In the genomic region with DNA sequence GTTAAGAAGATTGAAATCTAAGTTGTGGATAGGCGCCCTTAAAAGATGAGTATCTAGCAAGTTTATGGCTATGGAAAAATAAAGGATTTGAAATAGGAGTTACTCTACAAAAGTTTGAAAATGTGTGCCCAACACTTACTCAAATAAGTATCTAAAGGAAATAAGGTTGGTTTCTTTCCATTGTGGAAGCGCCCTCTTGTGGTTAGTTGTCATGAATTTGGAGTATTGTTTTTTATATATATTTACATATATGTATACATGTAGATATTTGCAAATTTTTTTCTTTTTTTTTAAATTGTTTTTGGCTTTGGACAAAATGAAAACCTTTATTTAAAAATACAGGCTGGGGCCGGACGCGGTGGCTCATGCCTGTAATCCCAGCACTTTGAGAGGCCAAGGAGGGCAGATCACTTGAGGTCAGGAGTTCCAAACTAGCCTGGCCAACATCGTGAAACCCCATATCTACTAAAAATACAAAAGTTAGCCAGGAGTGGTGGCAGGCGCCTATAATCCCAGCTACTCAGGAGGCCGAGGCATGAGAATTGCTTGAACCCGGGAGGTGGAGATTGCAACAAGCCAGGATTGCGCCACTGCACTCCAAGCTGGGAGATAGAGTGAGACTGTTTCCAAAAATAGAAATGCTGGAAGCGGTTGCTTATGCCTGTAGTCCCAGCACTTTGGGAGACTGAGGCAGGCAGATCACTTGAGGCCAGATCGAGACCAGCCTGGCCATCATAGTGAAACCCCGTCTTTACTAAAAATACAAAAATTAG, we compare ENCODE assay signal across 1 cellular context.
TF ChIP-seq lines count a peak whose summit lies in the region.

No MANE protein-coding gene starts in this region.

TF ChIP-seq in endothelial cell of umbilical vein, 7 proteins besides CTCF, POLR2A, EP300 and RAD21 (continued from another document):
- TF ChIP-seq JUN (IDR thresholded peaks at IDR 0.05; ENCODE audit: borderline replicate concordance, insufficient read depth, insufficient read length, low read depth) (no peak), POLR2AphosphoS5 (IDR thresholded peaks at IDR 0.05; ENCODE audit: insufficient read depth, low read depth, low read length) (no peak), MAX (IDR thresholded peaks at IDR 0.05; ENCODE audit: insufficient read depth, insufficient read length) (no peak)
